In genomic region chr3:112358311-112358780, GRCh38 we compare ENCODE assay signal across 8 cellular contexts. TPM values are rescaled to one million over a fixed set of nuclear protein-coding genes. Genes with fewer than 3 reads are reported as not detected.
A peak's percentile ranks its signal among the peaks of the same experiment; 100 is the strongest.
DNase-seq lines count a peak whose midpoint lies in the region; ATAC-seq and TF ChIP-seq lines count a peak whose summit lies in the region.

No MANE protein-coding gene starts in this region.

- peak; percentile 7 for DNase-seq in IMR-90
- peak; percentile 58 for DNase-seq in mammary epithelial cell
- DNase-seq in ovary: no peak
- no peak for DNase-seq in stimulated activated naive CD4-positive, alpha-beta T cell treated with Interleukin-2 at 50 U/mL for 16 hours (lab: John Stamatoyannopoulos, UW)
- no peak for DNase-seq in AML-193 (lab: John Stamatoyannopoulos, UW)

- ATAC-seq in IMR-90 (ENCODE audit: low read depth): no peak
- no peak for ATAC-seq in GM21423 (IDR thresholded peaks at IDR 0.05; ENCODE audit: unreplicated experiment)
- no peak for ATAC-seq in HG02642 (IDR thresholded peaks at IDR 0.05; ENCODE audit: poor library complexity, unreplicated experiment)

- TF ChIP-seq POLR2A in IMR-90 (IDR thresholded peaks at IDR 0.05; ENCODE audit: low read depth, low read length): no peak
- no peak for TF ChIP-seq POLR2A in ovary (IDR thresholded peaks at IDR 0.05)

- BruUV-seq in IMR-90 (replicated peaks; lab: Mats Ljungman, UMichigan): no TSS peak
- no TSS peak for BruUV-seq in mammary epithelial cell (replicated peaks; lab: Mats Ljungman, UMichigan)

- POLR2A ChIA-PET in IMR-90 (lab: Charles Lee; ENCODE audit: unreplicated experiment): no interaction called here

- peak overlapping the region; percentile 91 for H3K4me2 ChIP-seq in IMR-90 (ENCODE audit: low read depth, low read length)
- peak overlapping the region; percentile 72 for H3K4me2 ChIP-seq in mammary epithelial cell (ENCODE audit: insufficient read depth, low read depth, low read length)

- no peak overlapping the region for H4K91ac ChIP-seq in IMR-90 (ENCODE audit: insufficient read depth, low read depth, low read length)

- H3K23ac ChIP-seq in IMR-90 (ENCODE audit: low read depth, low read length): no peak overlapping the region

- TF ChIP-seq CTCF in IMR-90 (conservative IDR thresholded peaks at IDR 0.05; ENCODE audit: low read depth, low read length) (no peak), mammary epithelial cell (conservative IDR thresholded peaks at IDR 0.05 in 1 of 2, IDR thresholded peaks at IDR 0.05 in 1 of 2; ENCODE audit: extremely low read depth in 1 of 2, insufficient read depth in 1 of 2, low read depth in 1 of 2, low read length in 2 of 2) (no peak), ovary (IDR thresholded peaks at IDR 0.05) (no peak)

- H4K5ac ChIP-seq in IMR-90 (ENCODE audit: low read depth, low read length): no peak overlapping the region

- H3K56ac ChIP-seq in IMR-90 (ENCODE audit: extremely low read depth, insufficient read depth, low read length): no peak overlapping the region

- H2BK20ac ChIP-seq in IMR-90 (ENCODE audit: low read depth, low read length): no peak overlapping the region

- H2BK15ac ChIP-seq in IMR-90 (ENCODE audit: low read depth, low read length): no peak overlapping the region

- H3K9ac ChIP-seq in IMR-90 (ENCODE audit: low read depth, low read length) (no peak overlapping the region), mammary epithelial cell (ENCODE audit: insufficient read depth, low read length) (no peak overlapping the region)

- no peak overlapping the region for H2AK5ac ChIP-seq in IMR-90 (ENCODE audit: low read depth, low read length)

- H3K79me1 ChIP-seq in IMR-90 (ENCODE audit: low read depth in 1 of 2, low read length in 2 of 2): no peaks in the 10 kb centered on the region

- no peak overlapping the region for H3K4ac ChIP-seq in IMR-90 (ENCODE audit: low read depth, low read length)

- no peak overlapping the region for H2AFZ ChIP-seq in IMR-90 (replicated peaks; ENCODE audit: low read length, poor library complexity)
- H2AFZ ChIP-seq in mammary epithelial cell (ENCODE audit: low read depth, low read length): peak overlapping the region; percentile 71

- 0 out of 2 replicates have a peak, but pooled peaks cover 2% of the 10 kb centered on the region for H3K9me1 ChIP-seq in IMR-90 (ENCODE audit: insufficient read depth, low read length)

- no peak for TF ChIP-seq RAD21 in IMR-90 (IDR thresholded peaks at IDR 0.05; ENCODE audit: low read length)

- H4K8ac ChIP-seq in IMR-90 (ENCODE audit: low read depth in 2 of 2, low read length in 2 of 2): no peak overlapping the region

- H4K20me1 ChIP-seq in IMR-90 (ENCODE audit: insufficient read depth, low read length): no peaks in the 10 kb centered on the region
- H4K20me1 ChIP-seq in mammary epithelial cell (ENCODE audit: insufficient read depth, low read length): no peaks in the 10 kb centered on the region

- no peak overlapping the region for H2AK9ac ChIP-seq in IMR-90 (replicated peaks; ENCODE audit: low read depth, low read length, poor library complexity)

- H3K18ac ChIP-seq in IMR-90 (ENCODE audit: low read depth, low read length): no peak overlapping the region

- in situ Hi-C loops in IMR-90 (cut with MboI; ENCODE audit: low sequenced_read_pairs): no loop called here
- in situ Hi-C loops in mammary epithelial cell (cut with MboI; ENCODE audit: low sequenced_read_pairs in 2 of 2): no loop called here

- H3K79me2 ChIP-seq in mammary epithelial cell (ENCODE audit: insufficient read depth, low read length): no peaks in the 10 kb centered on the region

- WGBS in IMR-90 (ENCODE audit: extremely low coverage in 2 of 2, insufficient read length in 1 of 2), 2 experiments: 88% methylated on average over 3 of the region's 6 CpGs; no CpG with 5 or more reads in 1 of the 2 experiments
- 69% methylated on average over 5 of the region's 6 CpGs for WGBS in mammary epithelial cell (ENCODE audit: low coverage, missing lambda C conversion rate)
- WGBS in ovary, 3 donors: 26 to 37% (median 31%) methylated on average over 6 of the region's 6 CpGs

- H3K27ac ChIP-seq in IMR-90 (ENCODE audit: insufficient read depth, low read length) (no peak overlapping the region), mammary epithelial cell (ENCODE audit: insufficient read depth, low read depth, low read length) (peak overlapping the region; percentile 3), ovary (peak overlapping the region in 1 of 2 donors; percentile 28)

- TF ChIP-seq EP300 in ovary (IDR thresholded peaks at IDR 0.05): no peak

- no peak overlapping the region for H3K14ac ChIP-seq in IMR-90 (replicated peaks; ENCODE audit: low read depth, low read length)

- CTCF ChIA-PET in IMR-90 (lab: Yijun Ruan, JAX) (no interaction called here), mammary epithelial cell (lab: Charles Lee; ENCODE audit: low non-redundant PET) (interaction anchor here (0.7 kb wide), 1 partner anchor 247 kb away, joined by 4 read pairs; no protein-coding TSS in a partner anchor)

- no peak overlapping the region for H2BK5ac ChIP-seq in IMR-90 (ENCODE audit: low read depth, low read length, poor library complexity, severe bottlenecking)

- 0 out of 2 replicates have a peak, but pooled peaks cover 2% of the 10 kb centered on the region for H3K36me3 ChIP-seq in IMR-90 (ENCODE audit: control insufficient read depth, insufficient read depth, low read length)
- no peaks in the 10 kb centered on the region for H3K36me3 ChIP-seq in mammary epithelial cell (ENCODE audit: insufficient read depth, low read length)
- no peaks in the 10 kb centered on the region for H3K36me3 ChIP-seq in ovary

- no peak overlapping the region for H2BK120ac ChIP-seq in IMR-90 (ENCODE audit: low read depth, low read length)

- H3K9me3 ChIP-seq in IMR-90 (ENCODE audit: control insufficient read depth, insufficient read depth, low read length): no peaks in the 10 kb centered on the region
- H3K9me3 ChIP-seq in mammary epithelial cell (replicated peaks; ENCODE audit: insufficient read depth, low read length): no peaks in the 10 kb centered on the region
- no peaks in the 10 kb centered on the region for H3K9me3 ChIP-seq in ovary

- dilution Hi-C loops in IMR-90 (cut with HindIII; ENCODE audit: low sequenced_read_pairs, unreplicated experiment) (no loop called here), mammary epithelial cell (cut with HindIII; ENCODE audit: low sequenced_read_pairs) (no loop called here)

- intact Hi-C loops in IMR-90 (cut with micrococcal nuclease) (no loop called here), mammary epithelial cell (cut with micrococcal nuclease) (no loop called here), ovary (cut with DNase I) (no loop called here)

- H3K4me1 ChIP-seq in IMR-90 (ENCODE audit: control insufficient read depth, insufficient read depth, low read length): peaks cover 1% of the 10 kb centered on the region; the same call in 1 of the 2 replicates
- no peaks in the 10 kb centered on the region for H3K4me1 ChIP-seq in mammary epithelial cell (ENCODE audit: insufficient read depth, low read length)
- H3K4me1 ChIP-seq in ovary (ENCODE audit: insufficient read depth): peaks cover 6% of the 10 kb centered on the region

- peak overlapping the region; percentile 40; the same call in 1 of the 2 replicates for H3K4me3 ChIP-seq in GM08714 (ENCODE audit: low read length)
- H3K4me3 ChIP-seq in IMR-90 (ENCODE audit: insufficient read depth, low read depth, low read length): no peak overlapping the region
- peak overlapping the region in 2 of 3 experiments; percentile 19 to 20 for H3K4me3 ChIP-seq in mammary epithelial cell (replicated peaks in 1 of 3; ENCODE audit: insufficient read depth in 1 of 3, low read depth in 2 of 3, low read length in 3 of 3)
- H3K4me3 ChIP-seq in ovary: peak overlapping the region; percentile 10

- H3K27me3 ChIP-seq in IMR-90 (ENCODE audit: control insufficient read depth, insufficient read depth, low read length): no peaks in the 10 kb centered on the region; the same call in 1 of the 2 replicates
- no peaks in the 10 kb centered on the region for H3K27me3 ChIP-seq in mammary epithelial cell (ENCODE audit: insufficient read depth, low read length)
- H3K27me3 ChIP-seq in ovary: no peaks in the 10 kb centered on the region

TF ChIP-seq in IMR-90, 13 proteins besides CTCF, POLR2A, EP300 and RAD21:
- TF ChIP-seq CEBPB (IDR thresholded peaks at IDR 0.05; ENCODE audit: low read depth, low read length): no peak
- no peak for TF ChIP-seq RCOR1 (IDR thresholded peaks at IDR 0.05; ENCODE audit: insufficient replicate concordance, low read length)
- no peak for TF ChIP-seq CHD1 (IDR thresholded peaks at IDR 0.05; ENCODE audit: low read depth, low read length)
- no peak for TF ChIP-seq BHLHE40 (IDR thresholded peaks at IDR 0.05; ENCODE audit: low read depth, low read length)

RNA-seq across cellular contexts. Expression of gene CD200, which starts 25.4 kb away (rescaled TPM):
- total RNA-seq in IMR-90 (2012; rRNA removed) (0.83 and 1.1 TPM in 2 replicates), mammary epithelial cell (10 to 100 TPM; 13.0 to 23.7 TPM), ovary (10 to 100 TPM in 6 of 7 donors, 1 to 10 TPM in 1; 9.6 to 36.4 (median 11.3) TPM)
- polyA plus RNA-seq in IMR-90 (2012; rRNA removed) (1.6 and 1.7 TPM in 2 replicates), mammary epithelial cell (4.2 TPM), ovary (10 to 100 TPM; 18.9 to 25.3 TPM)
- 0.57 and 0.62 TPM in 2 replicates for polyA plus RNA-seq in IMR-90 (2012; cell fraction: cytosol; rRNA removed)
- polyA plus RNA-seq in IMR-90 (2012; cell fraction: nucleus; rRNA removed; ENCODE audit: low replicate concordance): 0.34 and 3.0 TPM in 2 replicates
- not detected for polyA minus RNA-seq in mammary epithelial cell

Comparison
In these comparisons a context has a peak if more than half of its experiments do, and no peak if none do; other contexts are left out.
1. DNase-seq: peak in IMR-90 (single experiment) and mammary epithelial cell (single experiment); none in ovary (0 of 5), stimulated activated naive CD4-positive, alpha-beta T cell treated with Interleukin-2 at 50 U/mL for 16 hours (single experiment) and AML-193 (0 of 2).